Comparison of ENCODE assay signal across 13 cellular contexts in the genomic region with DNA sequence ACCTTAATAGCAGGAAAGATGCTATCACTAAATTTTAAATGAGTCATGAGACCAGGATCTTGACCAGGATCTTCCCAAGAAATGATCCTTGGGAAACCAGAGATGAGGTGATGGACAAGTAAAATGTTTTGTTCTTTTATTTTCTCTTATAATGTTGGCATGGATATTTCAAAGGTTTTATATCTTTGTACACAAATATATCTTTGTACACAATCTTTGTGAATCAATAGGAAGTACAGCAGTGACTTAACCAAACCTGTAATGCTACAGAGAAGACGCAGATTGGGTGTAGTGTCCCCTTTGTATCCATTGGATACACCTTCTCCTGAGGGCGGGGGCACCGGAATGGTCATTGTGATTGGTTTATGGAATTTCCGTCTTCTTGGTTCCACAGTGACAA.
"Had no signal": no experiment of that assay in that cellular context is flagged by ENCODE, and none has a peak within 500 bp of the region (broad histone marks: within the 10 kb centered on the region; RNA-seq: fewer than 3 reads in every experiment).

No MANE protein-coding gene starts in this region.

- H3K27me3 Mint-ChIP-seq: activated CD4-positive, alpha-beta memory T cell treated with anti-CD3 and anti-CD28 coated beads for 36 hours; brain; memory B cell had no signal

- H3K27ac Mint-ChIP-seq: activated CD4-positive, alpha-beta memory T cell treated with anti-CD3 and anti-CD28 coated beads for 36 hours; activated CD8-positive, alpha-beta memory T cell treated with anti-CD3 and anti-CD28 coated beads, Interleukin-2, amount 10 ng/mL, durations not matched to agents 7 days and 5 days; brain; endodermal cell; memory B cell had no signal

- ATAC-seq: activated CD8-positive, alpha-beta memory T cell treated with anti-CD3 and anti-CD28 coated beads, Interleukin-2, amount 10 ng/mL, durations not matched to agents 7 days and 5 days had no signal

- H3K9me3 Mint-ChIP-seq: activated CD4-positive, alpha-beta memory T cell treated with anti-CD3 and anti-CD28 coated beads for 36 hours; brain; endodermal cell; memory B cell; neural crest cell had no signal

- H3K4me3 ChIP-seq: thyroid gland had no signal

- H3K36me3 Mint-ChIP-seq: activated CD8-positive, alpha-beta memory T cell treated with anti-CD3 and anti-CD28 coated beads, Interleukin-2, amount 10 ng/mL, durations not matched to agents 7 days and 5 days had no signal

- H3K4me3 Mint-ChIP-seq: activated CD4-positive, alpha-beta memory T cell treated with anti-CD3 and anti-CD28 coated beads for 36 hours; activated CD8-positive, alpha-beta memory T cell treated with anti-CD3 and anti-CD28 coated beads, Interleukin-2, amount 10 ng/mL, durations not matched to agents 7 days and 5 days; brain; endodermal cell; memory B cell; neural crest cell had no signal

- H3K4me1 Mint-ChIP-seq: activated CD8-positive, alpha-beta memory T cell treated with anti-CD3 and anti-CD28 coated beads, Interleukin-2, amount 10 ng/mL, durations not matched to agents 7 days and 5 days; brain; memory B cell; neural crest cell had no signal

- H3K27me3 ChIP-seq: thyroid gland had no signal

- H3K36me3 ChIP-seq: thyroid gland had no signal

- DNase-seq: activated CD4-positive, alpha-beta memory T cell treated with anti-CD3 and anti-CD28 coated beads for 36 hours; activated CD4-positive, alpha-beta T cell treated with anti-CD3 and anti-CD28 coated beads for 4 hours; activated CD8-positive, alpha-beta memory T cell treated with anti-CD3 and anti-CD28 coated beads, Interleukin-2, amount 10 ng/mL, durations not matched to agents 7 days and 5 days; caudate nucleus; endodermal cell; foreskin fibroblast; stimulated activated CD8-positive, alpha-beta memory T cell treated with anti-CD3 and anti-CD28 coated beads, Interleukin-4, amount 100 ng/mL, for 48 hours; stimulated activated naive CD4-positive, alpha-beta T cell; thyroid gland had no signal

- H3K27ac ChIP-seq: epithelial cell of prostate, thyroid gland had no signal

- H3K4me1 ChIP-seq: thyroid gland had no signal

- H3K9me3 ChIP-seq: thyroid gland had no signal
